ENCODE assay signal across 20 cellular contexts in genomic region chr1:1334835-1335234, GRCh38. TPM values are rescaled to one million over a fixed set of nuclear protein-coding genes. Genes with fewer than 3 reads are reported as not detected.
"Had no signal": no experiment of that assay in that cellular context is flagged by ENCODE, and none has a peak within 500 bp of the region (broad histone marks: within the 10 kb centered on the region; RNA-seq: fewer than 3 reads in every experiment).

No MANE protein-coding gene starts in this region.

- H3K36me3 Mint-ChIP-seq: immature natural killer cell; naive thymus-derived CD8-positive, alpha-beta T cell had no signal

- H3K4me1 Mint-ChIP-seq: immature natural killer cell had no signal

- H3K27ac ChIP-seq: adrenal gland, colonic mucosa, epithelial cell of prostate, prostate gland, spleen had no signal

- DNase-seq: activated CD4-positive, alpha-beta T cell treated with anti-CD3 and anti-CD28 coated beads, Interleukin-2, amount 50 U/mL, for 1 hour; activated CD4-positive, CD25-positive, alpha-beta regulatory T cell; activated naive CD4-positive, alpha-beta T cell treated with anti-CD3 and anti-CD28 coated beads, Interleukin-2, amount 50 U/mL, for 16 hours; adrenal gland; caudate nucleus; colonic mucosa; effector CD8-positive, alpha-beta T cell; hippocampal formation; immature natural killer cell; left cardiac atrium; mucosa of descending colon; naive thymus-derived CD8-positive, alpha-beta T cell; occipital lobe; spleen; stimulated activated CD4-positive, alpha-beta T cell treated with anti-CD3 and anti-CD28 coated beads, Interleukin-1b, Interleukin-23, amount 100 ng/mL, for 48 hours; stimulated activated naive B cell treated with anti-CD40 and anti-IgM and Interleukin-4, amounts not matched to agents 10 μg/mL and 1 μg/mL and 100 μg/mL, for 72 hours; trophoblast cell had no signal

- H3K4me1 ChIP-seq: colonic mucosa had no signal

- H3K4me3 Mint-ChIP-seq: immature natural killer cell; naive thymus-derived CD8-positive, alpha-beta T cell; stimulated activated naive B cell treated with anti-CD40 and anti-IgM and Interleukin-4, amounts not matched to agents 10 μg/mL and 1 μg/mL and 100 μg/mL, for 72 hours had no signal

- H3K27me3 ChIP-seq: adrenal gland, colonic mucosa, spleen had no signal

- H3K27me3 Mint-ChIP-seq: naive thymus-derived CD8-positive, alpha-beta T cell; stimulated activated naive B cell treated with anti-CD40 and anti-IgM and Interleukin-4, amounts not matched to agents 10 μg/mL and 1 μg/mL and 100 μg/mL, for 72 hours had no signal

- H3K27ac Mint-ChIP-seq: activated T-helper 2 cell treated with anti-CD3 and anti-CD28 coated beads, Interferon-gamma antibody, Interleukin-2, Interleukin-4, amounts not matched to agents 10 μg/mL and 5 μg/mL and 100 μg/mL, durations not matched to agents 14 hours and 24 hours and 36 hours; immature natural killer cell had no signal

- H3K9me3 Mint-ChIP-seq: activated T-helper 2 cell treated with anti-CD3 and anti-CD28 coated beads, Interferon-gamma antibody, Interleukin-2, Interleukin-4, amounts not matched to agents 10 μg/mL and 5 μg/mL and 100 μg/mL, durations not matched to agents 14 hours and 24 hours and 36 hours; immature natural killer cell; naive thymus-derived CD8-positive, alpha-beta T cell; stimulated activated naive B cell treated with anti-CD40 and anti-IgM and Interleukin-4, amounts not matched to agents 10 μg/mL and 1 μg/mL and 100 μg/mL, for 72 hours had no signal

- ATAC-seq: left cardiac atrium; mucosa of descending colon; naive thymus-derived CD8-positive, alpha-beta T cell; stimulated activated naive B cell treated with anti-CD40 and anti-IgM and Interleukin-4, amounts not matched to agents 10 μg/mL and 1 μg/mL and 100 μg/mL, for 72 hours had no signal

RNA-seq across cellular contexts. Expression of gene MXRA8, which starts 23.5 kb away (rescaled TPM):
- total RNA-seq: activated T-helper 2 cell treated with anti-CD3 and anti-CD28 coated beads, Interferon-gamma antibody, Interleukin-2, Interleukin-4, amounts not matched to agents 10 μg/mL and 5 μg/mL and 100 μg/mL, durations not matched to agents 14 hours and 24 hours and 36 hours had no signal
- polyA plus RNA-seq: immature natural killer cell had no signal
